8 cellular contexts compared by ENCODE assay signal in the genomic region with DNA sequence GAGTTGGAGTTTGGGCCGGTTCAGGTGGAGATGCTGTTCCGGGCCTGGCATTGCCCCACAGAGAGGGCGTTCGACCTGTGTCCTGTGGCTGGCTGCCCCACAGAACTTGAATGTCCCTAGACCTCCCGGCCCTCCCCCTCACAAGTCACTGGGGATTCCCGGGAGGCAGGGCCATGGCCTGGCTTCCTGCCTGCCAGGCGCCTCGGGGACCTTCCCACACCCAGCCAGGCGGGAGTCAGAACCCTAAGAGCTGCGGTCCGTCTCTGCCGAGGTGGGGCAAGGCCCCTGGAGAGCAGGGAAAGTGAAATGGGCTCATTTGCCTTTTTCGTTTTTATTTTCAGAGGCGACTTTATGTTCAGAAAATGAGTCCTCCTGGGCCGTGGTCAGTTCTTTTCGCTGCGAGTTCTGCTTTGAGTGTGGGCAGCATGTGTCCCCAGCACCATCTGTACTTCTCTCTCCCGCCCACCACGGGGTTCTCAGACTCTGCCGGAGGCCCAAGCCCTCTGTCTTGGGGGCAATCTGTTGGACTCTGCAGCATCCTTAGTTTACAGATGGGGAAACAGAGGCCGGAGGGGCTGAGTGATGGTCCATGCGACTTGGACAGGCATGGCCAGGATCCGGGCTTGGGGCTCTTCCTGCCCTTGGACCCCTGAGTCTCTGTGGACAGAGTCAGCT. TPM values are rescaled to one million over a fixed set of nuclear protein-coding genes. Genes with fewer than 3 reads are reported as not detected.
DNase-seq lines count a peak whose midpoint lies in the region; ATAC-seq and TF ChIP-seq lines count a peak whose summit lies in the region.

No MANE protein-coding gene starts in this region.

- H3K4me1 Mint-ChIP-seq in activated T-cell treated with anti-CD3 and anti-CD28 coated beads, Interleukin-2, amount 50 U/mL, for 4 hours (ENCODE audit: low read depth) = peaks cover 84% of the 10 kb centered on the region

- no peaks in the 10 kb centered on the region for H3K9me3 Mint-ChIP-seq in activated T-cell treated with anti-CD3 and anti-CD28 coated beads, Interleukin-2, amount 50 U/mL, for 4 hours

- no peak for TF ChIP-seq EP300 in upper lobe of left lung (IDR thresholded peaks at IDR 0.05)

- no peaks in the 10 kb centered on the region for H3K27me3 Mint-ChIP-seq in activated T-cell treated with anti-CD3 and anti-CD28 coated beads, Interleukin-2, amount 50 U/mL, for 4 hours (ENCODE audit: low read depth)

- H3K4me3 ChIP-seq in upper lobe of left lung = no peak overlapping the region

- H3K36me3 ChIP-seq in upper lobe of left lung = peaks cover 0 to 75% (median 40%) of the 10 kb centered on the region in 4 donors

- H3K36me3 Mint-ChIP-seq in activated T-cell treated with anti-CD3 and anti-CD28 coated beads, Interleukin-2, amount 50 U/mL, for 4 hours (ENCODE audit: insufficient read depth) = peaks cover 36% of the 10 kb centered on the region

- TF ChIP-seq POLR2A in upper lobe of left lung (IDR thresholded peaks at IDR 0.05) = no peak

- DNase-seq in activated T-cell treated with anti-CD3 and anti-CD28 coated beads, Interleukin-2, amount 50 U/mL, for 4 hours = no peak
- DNase-seq in medulla oblongata (ENCODE audit: extremely low spot score) (peak; percentile 42), upper lobe of left lung (peak in 1 of 2 donors; percentile 64), dermis blood vessel endothelial cell (no peak), NCI-H82 treated with DMSO at 0.1 percent for 48 hours (lab: John Stamatoyannopoulos, UW; ENCODE audit: unreplicated experiment) (no peak), NOMO-1 treated with DMSO at 0.1 percent for 48 hours (lab: John Stamatoyannopoulos, UW; ENCODE audit: unreplicated experiment) (no peak)

- no peaks in the 10 kb centered on the region for H3K27me3 ChIP-seq in upper lobe of left lung

- TF ChIP-seq CTCF in upper lobe of left lung (IDR thresholded peaks at IDR 0.05) = no peak

- peaks cover 38 to 68% (median 42%) of the 10 kb centered on the region in 4 donors for H3K4me1 ChIP-seq in upper lobe of left lung

- ATAC-seq in GM18873 (IDR thresholded peaks at IDR 0.05; ENCODE audit: low FRiP score, unreplicated experiment) = peak; percentile 48
- ATAC-seq in HG02973 (IDR thresholded peaks at IDR 0.05; ENCODE audit: unreplicated experiment) = peak; percentile 25
- ATAC-seq in activated T-cell treated with anti-CD3 and anti-CD28 coated beads, Interleukin-2, amount 50 U/mL, for 4 hours = peak; percentile 32
- ATAC-seq in upper lobe of left lung (ENCODE audit: low FRiP score in 2 of 2) = no peak

- WGBS in upper lobe of left lung, 2 donors = 56 to 73% methylated on average over 13 to 22 of the region's 23 CpGs

- no peaks in the 10 kb centered on the region for H3K9me3 ChIP-seq in upper lobe of left lung

- peak overlapping the region in 3 of 4 donors; percentile 52 to 69 (median 63) for H3K27ac ChIP-seq in upper lobe of left lung

- peak overlapping the region; percentile 74 for H3K4me3 Mint-ChIP-seq in activated T-cell treated with anti-CD3 and anti-CD28 coated beads, Interleukin-2, amount 50 U/mL, for 4 hours

RNA-seq across cellular contexts. Expression of a gene that starts 8.5 kb away (rescaled TPM):
- 100 to 1,000 TPM; 123 to 172 (median 129) TPM for total RNA-seq in activated T-cell treated with anti-CD3 and anti-CD28 coated beads, Interleukin-2, amount 50 U/mL, for 4 hours
- 10 to 100 TPM; 14.7 to 27.5 (median 22.3) TPM for total RNA-seq in upper lobe of left lung
- total RNA-seq in dermis blood vessel endothelial cell = 13.8 and 21.6 TPM in 2 replicates

RNA-seq across cellular contexts. Expression of a gene that starts 48.7 kb away (rescaled TPM):
- total RNA-seq in activated T-cell treated with anti-CD3 and anti-CD28 coated beads, Interleukin-2, amount 50 U/mL, for 4 hours = 10 to 100 TPM; 64.7 to 73.8 (median 68.5) TPM
- 10 to 100 TPM; 10.1 to 31.0 (median 17.9) TPM for total RNA-seq in upper lobe of left lung
- 41.4 and 56.3 TPM in 2 replicates for total RNA-seq in dermis blood vessel endothelial cell

Comparison
In these comparisons a context has a peak if more than half of its experiments do, and no peak if none do; other contexts are left out.
1. ATAC-seq: peak in GM18873 (single experiment), HG02973 (single experiment) and activated T-cell treated with anti-CD3 and anti-CD28 coated beads, Interleukin-2, amount 50 U/mL, for 4 hours (2 of 2); none in upper lobe of left lung (0 of 2).